Comparison of ENCODE assay signal across 18 cellular contexts in genomic region chr10:133405844-133406527, GRCh38. TPM values are rescaled to one million over a fixed set of nuclear protein-coding genes. Genes with fewer than 3 reads are reported as not detected.
DNase-seq lines count a peak whose midpoint lies in the region; ATAC-seq and TF ChIP-seq lines count a peak whose summit lies in the region.
"Had no signal": no experiment of that assay in that cellular context is flagged by ENCODE, and none has a peak within 500 bp of the region (broad histone marks: within the 10 kb centered on the region; RNA-seq: fewer than 3 reads in every experiment).

No MANE protein-coding gene starts in this region.

- H2AFZ ChIP-seq in SK-N-SH (ENCODE audit: low read depth) (no peak overlapping the region), OCI-LY7 (ENCODE audit: low read length) (no peak overlapping the region)
- H2AFZ ChIP-seq: neural progenitor cell had no signal

- no TSS peak for BruUV-seq in OCI-LY7 (replicated peaks; lab: Mats Ljungman, UMichigan)

- peaks cover 69 to 73% of the 10 kb centered on the region in 2 donors for H3K36me3 Mint-ChIP-seq in activated naive CD4-positive, alpha-beta T cell treated with anti-CD3 and anti-CD28 coated beads, Interleukin-2, amount 50 U/mL, for 72 hours
- H3K36me3 Mint-ChIP-seq in stimulated activated naive B cell treated with anti-CD40 and anti-IgM and Interleukin-4, amounts not matched to agents 10 μg/mL and 1 μg/mL and 100 μg/mL, for 72 hours = peaks cover 66 to 88% of the 10 kb centered on the region in 2 donors

- H3K4me3 Mint-ChIP-seq in stimulated activated naive B cell treated with anti-CD40 and anti-IgM and Interleukin-4, amounts not matched to agents 10 μg/mL and 1 μg/mL and 100 μg/mL, for 72 hours = no peak overlapping the region
- H3K4me3 Mint-ChIP-seq: brain, neural progenitor cell had no signal

- no peak overlapping the region for H3K9ac ChIP-seq in SK-N-SH
- H3K9ac ChIP-seq: neural progenitor cell had no signal

- H3K36me3 ChIP-seq in SK-N-SH (replicated peaks in 1 of 2; ENCODE audit: control insufficient read depth in 1 of 2, insufficient read depth in 2 of 2, low read length in 1 of 2) (peaks cover 52 to 57% of the 10 kb centered on the region in 2 experiments), OCI-LY7 (ENCODE audit: insufficient read depth, low read length) (peaks cover 98% of the 10 kb centered on the region)

- intact Hi-C loops in OCI-LY7 (cut with micrococcal nuclease; ENCODE audit: unreplicated experiment) = no loop called here

- peak overlapping the region; percentile 26; the same call in 1 of the 2 replicates for H3K4me2 ChIP-seq in SK-N-SH
- H3K4me2 ChIP-seq in OCI-LY7 (ENCODE audit: low read length) = no peak overlapping the region
- H3K4me2 ChIP-seq: neural progenitor cell had no signal

- TF ChIP-seq CTCF in SK-N-SH (IDR thresholded peaks at IDR 0.05) (no peak), OCI-LY7 (conservative IDR thresholded peaks at IDR 0.05; ENCODE audit: low read length) (no peak)

- peak in 1 of 2 experiments; percentile 36; a peak in 1 of 4 replicates for TF ChIP-seq EP300 in SK-N-SH (IDR thresholded peaks at IDR 0.05; ENCODE audit: borderline replicate concordance in 1 of 2, low read depth in 1 of 2, low read length in 1 of 2)

- H3K4me3 ChIP-seq in SK-N-SH (ENCODE audit: low read depth in 2 of 2, low read length in 1 of 2) (no peak overlapping the region), OCI-LY7 (ENCODE audit: low read depth, low read length, poor library complexity, severe bottlenecking) (no peak overlapping the region)
- H3K4me3 ChIP-seq: neural progenitor cell had no signal

- H3K4me1 Mint-ChIP-seq in stimulated activated naive B cell treated with anti-CD40 and anti-IgM and Interleukin-4, amounts not matched to agents 10 μg/mL and 1 μg/mL and 100 μg/mL, for 72 hours = peaks cover 32 to 63% of the 10 kb centered on the region in 2 donors
- H3K4me1 Mint-ChIP-seq: brain, neural progenitor cell had no signal

- CTCF ChIA-PET in SK-N-SH (lab: Yijun Ruan, JAX) = no interaction called here
- CTCF ChIA-PET in OCI-LY7 (lab: Charles Lee; ENCODE audit: unreplicated experiment) = interaction anchor here (0.6 kb wide), 1 partner anchor 1884 kb away, joined by 3 read pairs; no protein-coding TSS in a partner anchor

- H4K20me1 ChIP-seq in SK-N-SH (ENCODE audit: insufficient read depth) (peaks cover 13% of the 10 kb centered on the region; the same call in 1 of the 2 replicates), OCI-LY7 (ENCODE audit: insufficient read depth, low read length) (no peaks in the 10 kb centered on the region)

- TF ChIP-seq POLR2A in GM18505 (IDR thresholded peaks at IDR 0.05; ENCODE audit: borderline replicate concordance, extremely low read depth, insufficient read depth, insufficient read length) = no peak

- H3K27ac Mint-ChIP-seq in activated naive CD4-positive, alpha-beta T cell treated with anti-CD3 and anti-CD28 coated beads, Interleukin-2, amount 50 U/mL, for 72 hours = peak overlapping the region in 1 of 2 donors; percentile 41
- H3K27ac Mint-ChIP-seq in stimulated activated naive B cell treated with anti-CD40 and anti-IgM and Interleukin-4, amounts not matched to agents 10 μg/mL and 1 μg/mL and 100 μg/mL, for 72 hours = no peak overlapping the region
- H3K27ac Mint-ChIP-seq: brain, neural progenitor cell had no signal

- H3K4me1 ChIP-seq in SK-N-SH (ENCODE audit: control insufficient read depth in 1 of 2, insufficient read depth in 2 of 2, low read depth in 1 of 2, low read length in 1 of 2) (peaks cover 0 to 12% of the 10 kb centered on the region in 2 experiments; a peak in 2 of 4 replicates), OCI-LY7 (ENCODE audit: insufficient read depth, low read length, poor library complexity, severe bottlenecking) (peaks cover 13% of the 10 kb centered on the region)
- H3K4me1 ChIP-seq: BE2C, neural progenitor cell had no signal

- H3K9me2 ChIP-seq in SK-N-SH (no peaks in the 10 kb centered on the region), OCI-LY7 (ENCODE audit: insufficient read depth, low read length) (no peaks in the 10 kb centered on the region)

- H3K27ac ChIP-seq in SK-N-SH (ENCODE audit: low read depth in 2 of 2, low read length in 1 of 2) = peak overlapping the region in 1 of 2 experiments; percentile 60; a peak in 2 of 4 replicates
- no peak overlapping the region for H3K27ac ChIP-seq in OCI-LY7 (ENCODE audit: low read depth, low read length, poor library complexity, severe bottlenecking)
- H3K27ac ChIP-seq: neural progenitor cell had no signal

- peaks cover 8% of the 10 kb centered on the region; the same call in 1 of the 2 replicates for H3K9me3 ChIP-seq in SK-N-SH
- H3K9me3 ChIP-seq in OCI-LY7 (ENCODE audit: low read length) = peaks cover 25% of the 10 kb centered on the region
- H3K9me3 ChIP-seq: BE2C had no signal

- 97% methylated on average over 8 of the region's 8 CpGs for WGBS in SK-N-SH (ENCODE audit: low lambda C conversion rate)

- DNase-seq in activated naive CD4-positive, alpha-beta T cell treated with anti-CD3 and anti-CD28 coated beads, Interleukin-2, amount 50 U/mL, for 72 hours (ENCODE audit: low spot score in 2 of 2) = no peak
- no peak for DNase-seq in activated naive CD4-positive, alpha-beta T cell treated with anti-CD3 and anti-CD28 coated beads, Interleukin-2, amount 50 U/mL, for 16 hours
- DNase-seq in SK-N-SH (no peak), OCI-LY7 (ENCODE audit: low spot score) (no peak)
- DNase-seq in stimulated activated naive B cell treated with anti-CD40 and anti-IgM and Interleukin-4, amounts not matched to agents 10 μg/mL and 1 μg/mL and 100 μg/mL, for 72 hours = no peak
- DNase-seq: BE2C, erythroblast, GOT3, kidney, NCI-H2029, substantia nigra had no signal

- no peaks in the 10 kb centered on the region for H3K27me3 ChIP-seq in SK-N-SH (ENCODE audit: insufficient read depth)
- H3K27me3 ChIP-seq: BE2C, neural progenitor cell had no signal

- peaks cover 21 to 22% of the 10 kb centered on the region in 2 donors for H3K9me3 Mint-ChIP-seq in activated naive CD4-positive, alpha-beta T cell treated with anti-CD3 and anti-CD28 coated beads, Interleukin-2, amount 50 U/mL, for 72 hours
- H3K9me3 Mint-ChIP-seq in stimulated activated naive B cell treated with anti-CD40 and anti-IgM and Interleukin-4, amounts not matched to agents 10 μg/mL and 1 μg/mL and 100 μg/mL, for 72 hours = peaks cover 3% of the 10 kb centered on the region in 2 donors

- H3K79me2 ChIP-seq in SK-N-SH (ENCODE audit: insufficient read depth) = peaks cover 51% of the 10 kb centered on the region
- peaks cover 63% of the 10 kb centered on the region for H3K79me2 ChIP-seq in OCI-LY7 (ENCODE audit: insufficient read depth, low read depth, low read length)

- H3F3A ChIP-seq in SK-N-SH (replicated peaks; ENCODE audit: insufficient read depth) = peaks cover 18% of the 10 kb centered on the region

- peak; percentile 44 to 60 for ATAC-seq in activated naive CD4-positive, alpha-beta T cell treated with anti-CD3 and anti-CD28 coated beads, Interleukin-2, amount 50 U/mL, for 72 hours
- ATAC-seq in GM21825 (IDR thresholded peaks at IDR 0.05; ENCODE audit: unreplicated experiment) = peak; percentile 38
- peak; percentile 25 to 56 for ATAC-seq in stimulated activated naive B cell treated with anti-CD40 and anti-IgM and Interleukin-4, amounts not matched to agents 10 μg/mL and 1 μg/mL and 100 μg/mL, for 72 hours (replicated peaks)
- ATAC-seq in GM18505 (IDR thresholded peaks at IDR 0.05; ENCODE audit: unreplicated experiment) = no peak
- ATAC-seq in GM18520 (IDR thresholded peaks at IDR 0.05; ENCODE audit: unreplicated experiment) = no peak
- ATAC-seq: Right ventricle myocardium inferior had no signal

- TF ChIP-seq RAD21 in SK-N-SH (IDR thresholded peaks at IDR 0.05; ENCODE audit: low read length) = no peak

- no peaks in the 10 kb centered on the region for H3K27me3 Mint-ChIP-seq in stimulated activated naive B cell treated with anti-CD40 and anti-IgM and Interleukin-4, amounts not matched to agents 10 μg/mL and 1 μg/mL and 100 μg/mL, for 72 hours
- H3K27me3 Mint-ChIP-seq: brain had no signal

- POLR2A ChIA-PET in SK-N-SH (lab: Yijun Ruan, JAX) (no interaction called here), OCI-LY7 (lab: Charles Lee) (interaction anchor here (0.7 to 1.0 kb wide), 3 partner anchors 9 to 91 kb away, joined by 3 to 5 read pairs (median 3); no protein-coding TSS in a partner anchor)

RNA-seq across cellular contexts. Expression of gene MTG1, which starts 12.0 kb away (rescaled TPM):
- total RNA-seq in activated naive CD4-positive, alpha-beta T cell treated with anti-CD3 and anti-CD28 coated beads, Interleukin-2, amount 50 U/mL, for 72 hours = 10 to 100 TPM; 39.8 to 65.0 TPM
- polyA plus RNA-seq in SK-N-SH (2012; rRNA removed) = 86.4 and 90.7 TPM in 2 replicates
- 37.8 and 49.0 TPM in 2 replicates for polyA plus RNA-seq in SK-N-SH (2012; cell fraction: cytosol; rRNA removed)
- 284 and 357 TPM in 2 replicates for polyA plus RNA-seq in SK-N-SH (2012; cell fraction: nucleus; rRNA removed)
- total RNA-seq in OCI-LY7 (2014; rRNA removed; shearing (Covaris generic)) = 60.3 and 85.6 TPM in 2 replicates
- total RNA-seq in OCI-LY7 (2022) = 101 and 107 TPM in 2 replicates

RNA-seq across cellular contexts. Expression of gene SPRN, which starts 18.4 kb away (rescaled TPM):
- not detected for total RNA-seq in activated naive CD4-positive, alpha-beta T cell treated with anti-CD3 and anti-CD28 coated beads, Interleukin-2, amount 50 U/mL, for 72 hours
- 0.78 and 1.2 TPM in 2 replicates for polyA plus RNA-seq in SK-N-SH (2012; rRNA removed)
- 0.46 and 0.55 TPM in 2 replicates for polyA plus RNA-seq in SK-N-SH (2012; cell fraction: cytosol; rRNA removed)
- polyA plus RNA-seq in SK-N-SH (2012; cell fraction: nucleus; rRNA removed) = 0.32 and 0.43 TPM in 2 replicates
- not detected in 2 replicates for total RNA-seq in OCI-LY7 (2014; rRNA removed; shearing (Covaris generic))
- not detected in 2 replicates for total RNA-seq in OCI-LY7 (2022)
- total RNA-seq: HT1080, kidney, Right ventricle myocardium inferior had no signal

RNA-seq across cellular contexts. Expression of gene PAOX, which starts 26.9 kb away (rescaled TPM):
- total RNA-seq in activated naive CD4-positive, alpha-beta T cell treated with anti-CD3 and anti-CD28 coated beads, Interleukin-2, amount 50 U/mL, for 72 hours = 1 to 10 TPM; 3.9 to 5.6 TPM
- polyA plus RNA-seq in SK-N-SH (2012; rRNA removed) = 6.2 and 6.6 TPM in 2 replicates
- polyA plus RNA-seq in SK-N-SH (2012; cell fraction: cytosol; rRNA removed) = 3.1 and 5.0 TPM in 2 replicates
- 12.6 and 16.0 TPM in 2 replicates for polyA plus RNA-seq in SK-N-SH (2012; cell fraction: nucleus; rRNA removed)
- total RNA-seq in OCI-LY7 (2014; rRNA removed; shearing (Covaris generic)) = 5.9 and 10.7 TPM in 2 replicates
- total RNA-seq in OCI-LY7 (2022) = 16.0 and 28.1 TPM in 2 replicates

RNA-seq across cellular contexts. Expression of gene ECHS1, which starts 32.8 kb away (rescaled TPM):
- 10 to 100 TPM; 58.5 to 86.0 TPM for total RNA-seq in activated naive CD4-positive, alpha-beta T cell treated with anti-CD3 and anti-CD28 coated beads, Interleukin-2, amount 50 U/mL, for 72 hours
- 72.1 and 97.8 TPM in 2 replicates for polyA plus RNA-seq in SK-N-SH (2012; rRNA removed)
- 77.3 and 91.6 TPM in 2 replicates for polyA plus RNA-seq in SK-N-SH (2012; cell fraction: cytosol; rRNA removed)
- polyA plus RNA-seq in SK-N-SH (2012; cell fraction: nucleus; rRNA removed) = 58.6 and 68.8 TPM in 2 replicates
- total RNA-seq in OCI-LY7 (2014; rRNA removed; shearing (Covaris generic)) = 39.5 and 48.3 TPM in 2 replicates
- 42.2 and 46.2 TPM in 2 replicates for total RNA-seq in OCI-LY7 (2022)

RNA-seq across cellular contexts. Expression of gene SCART1, which starts 47.8 kb away (rescaled TPM):
- total RNA-seq in activated naive CD4-positive, alpha-beta T cell treated with anti-CD3 and anti-CD28 coated beads, Interleukin-2, amount 50 U/mL, for 72 hours = 1 to 10 TPM; 2.1 to 3.8 TPM
- polyA plus RNA-seq in SK-N-SH (2012; rRNA removed) = 2.1 and 3.4 TPM in 2 replicates
- 0.46 and 0.51 TPM in 2 replicates for polyA plus RNA-seq in SK-N-SH (2012; cell fraction: cytosol; rRNA removed)
- polyA plus RNA-seq in SK-N-SH (2012; cell fraction: nucleus; rRNA removed) = 18.0 and 20.6 TPM in 2 replicates
- total RNA-seq in OCI-LY7 (2014; rRNA removed; shearing (Covaris generic)) = 7.3 and 10.0 TPM in 2 replicates
- total RNA-seq in OCI-LY7 (2022) = 10.9 and 15.2 TPM in 2 replicates

Comparison
In these comparisons a context has a peak if more than half of its experiments do, and no peak if none do; other contexts are left out.
1. ATAC-seq: peak in activated naive CD4-positive, alpha-beta T cell treated with anti-CD3 and anti-CD28 coated beads, Interleukin-2, amount 50 U/mL, for 72 hours (2 of 2), GM21825 (single experiment) and stimulated activated naive B cell treated with anti-CD40 and anti-IgM and Interleukin-4, amounts not matched to agents 10 μg/mL and 1 μg/mL and 100 μg/mL, for 72 hours (2 of 2); none in GM18505 (single experiment) and GM18520 (single experiment).